Comparison of ENCODE assay signal across 17 cellular contexts in genomic region chr9:7910426-7911015, GRCh38.
DNase-seq lines count a peak whose midpoint lies in the region; ATAC-seq and TF ChIP-seq lines count a peak whose summit lies in the region.
"Had no signal": no experiment of that assay in that cellular context is flagged by ENCODE, and none has a peak within 500 bp of the region (broad histone marks: within the 10 kb centered on the region; RNA-seq: fewer than 3 reads in every experiment).

No MANE protein-coding gene starts in this region.

- TF ChIP-seq EP300 in tibial nerve (IDR thresholded peaks at IDR 0.05), result no peak

- H3K27ac ChIP-seq in substantia nigra (ENCODE audit: low read depth, low read length, poor library complexity, severe bottlenecking) (peak overlapping the region; percentile 36), tibial nerve (no peak overlapping the region)
- H3K27ac ChIP-seq: right lobe of liver, testis had no signal

- no peaks in the 10 kb centered on the region for H3K36me3 ChIP-seq in tibial nerve
- H3K36me3 ChIP-seq: right lobe of liver had no signal

- H3K27me3 ChIP-seq in tibial nerve, result no peaks in the 10 kb centered on the region
- H3K27me3 ChIP-seq: right lobe of liver, testis had no signal

- no peak for TF ChIP-seq POLR2A in tibial nerve (IDR thresholded peaks at IDR 0.05)

- ATAC-seq in activated CD4-positive, CD25-positive, alpha-beta regulatory T cell treated with anti-CD3 and anti-CD28 coated beads, Interleukin-2, amount 50 U/mL, for 24 hours, result no peak
- ATAC-seq: activated CD4-positive, alpha-beta T cell treated with anti-CD3 and anti-CD28 coated beads for 36 hours; right lobe of liver had no signal

- TF ChIP-seq CTCF in astrocyte of the spinal cord (IDR thresholded peaks at IDR 0.05; ENCODE audit: low read depth, low read length) (no peak), tibial nerve (IDR thresholded peaks at IDR 0.05) (no peak)

- no peak overlapping the region for H3K4me3 ChIP-seq in astrocyte of the spinal cord (ENCODE audit: low read depth, low read length)
- no peak overlapping the region for H3K4me3 ChIP-seq in tibial nerve
- H3K4me3 ChIP-seq: right lobe of liver, testis had no signal

- H3K4me1 ChIP-seq in tibial nerve, result peaks cover 0 to 21% (median 0%) of the 10 kb centered on the region in 4 donors
- H3K4me1 ChIP-seq: right lobe of liver, testis had no signal

- DNase-seq in NCI-H82 (lab: John Stamatoyannopoulos, UW) (peak; percentile 79), astrocyte of the spinal cord (ENCODE audit: low read depth, low spot score) (peak; percentile 51), left kidney (ENCODE audit: low read depth, low spot score) (peak; percentile 24), substantia nigra (lab: John Stamatoyannopoulos, UW) (peak in 17 of 49 donors; percentile 1 to 32 (median 9)), tibial nerve (ENCODE audit: low spot score in 2 of 2) (no peak)
- no peak for DNase-seq in activated CD4-positive, alpha-beta T cell treated with anti-CD3 and anti-CD28 coated beads for 48 hours
- DNase-seq: activated CD4-positive, alpha-beta T cell treated with anti-CD3 and anti-CD28 coated beads for 36 hours; activated naive CD4-positive, alpha-beta T cell treated with anti-CD3 and anti-CD28 coated beads, Interleukin-2, amount 10 ng/mL, durations not matched to agents 7 days and 5 days; MV-4-11; NCI-H2029; NCI-H510A; right lobe of liver; SK-N-SH; stimulated activated CD4-positive, alpha-beta T cell treated with anti-CD3 and anti-CD28 coated beads, Interleukin-2, amount 100 ng/mL, for 48 hours; T1000; testis had no signal

- WGBS in tibial nerve, 2 donors, result 32 to 41% methylated on average over 6 of the region's 6 CpGs

- in situ Hi-C loops in astrocyte of the spinal cord (cut with HindIII; ENCODE audit: low sequenced_read_pairs), result no loop called here

- H3K9me3 ChIP-seq in tibial nerve, result no peaks in the 10 kb centered on the region
- H3K9me3 ChIP-seq: right lobe of liver, SK-N-SH, testis had no signal

Comparison
In these comparisons a context has a peak if more than half of its experiments do, and no peak if none do; other contexts are left out.
1. DNase-seq: peak in NCI-H82 (single experiment), astrocyte of the spinal cord (single experiment) and left kidney (single experiment); none in tibial nerve (0 of 2) and activated CD4-positive, alpha-beta T cell treated with anti-CD3 and anti-CD28 coated beads for 48 hours (single experiment).